Comparison of ENCODE assay signal across 27 cellular contexts in the genomic region with DNA sequence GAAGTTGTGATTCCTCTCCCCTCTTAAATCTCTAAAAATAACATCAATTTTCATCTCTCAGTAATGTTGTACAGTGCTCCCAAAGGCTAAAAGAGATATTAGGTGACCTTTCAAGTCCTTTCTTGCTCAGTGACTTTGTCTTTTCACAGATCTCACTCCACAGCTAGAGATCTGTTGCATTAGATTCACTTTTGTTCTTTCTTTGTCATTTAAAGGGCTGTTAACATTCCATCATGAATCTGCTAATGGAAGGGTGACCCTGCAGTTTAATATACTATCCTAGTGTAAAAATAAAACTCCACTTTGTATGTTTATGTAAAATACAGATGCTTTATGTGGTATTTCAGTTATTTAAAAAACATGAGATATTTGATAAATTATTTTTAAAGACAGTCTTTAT.
"Had no signal": no experiment of that assay in that cellular context is flagged by ENCODE, and none has a peak within 500 bp of the region (broad histone marks: within the 10 kb centered on the region; RNA-seq: fewer than 3 reads in every experiment).

No MANE protein-coding gene starts in this region.

- H3K27me3 Mint-ChIP-seq: activated CD4-positive, alpha-beta memory T cell treated with anti-CD3 and anti-CD28 coated beads for 36 hours; activated CD4-positive, alpha-beta T cell treated with anti-CD3 and anti-CD28 coated beads, Interleukin-2, amount 10 ng/mL, durations not matched to agents 7 days and 5 days; T-helper 17 cell had no signal

- H3K36me3 Mint-ChIP-seq: activated CD4-positive, alpha-beta memory T cell treated with anti-CD3 and anti-CD28 coated beads for 36 hours had no signal

- H3K36me3 ChIP-seq: ascending aorta, MG63, SJSA1 had no signal

- H3K27me3 ChIP-seq: ascending aorta, body of pancreas, MG63, SJSA1 had no signal

- H3K4me1 ChIP-seq: ascending aorta, body of pancreas, SJSA1 had no signal

- H3K27ac Mint-ChIP-seq: activated CD4-positive, alpha-beta memory T cell treated with anti-CD3 and anti-CD28 coated beads for 36 hours; activated CD4-positive, alpha-beta T cell treated with anti-CD3 and anti-CD28 coated beads, Interleukin-2, amount 10 ng/mL, durations not matched to agents 7 days and 5 days; activated naive CD4-positive, alpha-beta T cell treated with anti-CD3 and anti-CD28 coated beads, Interleukin-2, amount 50 U/mL, for 72 hours; activated naive CD8-positive, alpha-beta T cell treated with anti-CD3 and anti-CD28 coated beads, Interleukin-2, amount 50 U/mL, for 24 hours; T-helper 17 cell had no signal

- H3K4me3 Mint-ChIP-seq: activated CD4-positive, alpha-beta memory T cell treated with anti-CD3 and anti-CD28 coated beads for 36 hours; activated CD4-positive, alpha-beta T cell treated with anti-CD3 and anti-CD28 coated beads, Interleukin-2, amount 10 ng/mL, durations not matched to agents 7 days and 5 days; activated naive CD8-positive, alpha-beta T cell treated with anti-CD3 and anti-CD28 coated beads, Interleukin-2, amount 50 U/mL, for 24 hours; activated T-cell treated with anti-CD3 and anti-CD28 coated beads, Interleukin-2, amount 50 U/mL, for 4 hours; T-helper 17 cell had no signal

- H3K27ac ChIP-seq: ascending aorta, body of pancreas, SJSA1 had no signal

- H3K4me1 Mint-ChIP-seq: activated CD4-positive, alpha-beta T cell treated with anti-CD3 and anti-CD28 coated beads, Interleukin-2, amount 10 ng/mL, durations not matched to agents 7 days and 5 days; T-helper 17 cell had no signal

- ATAC-seq: activated naive CD4-positive, alpha-beta T cell treated with anti-CD3 and anti-CD28 coated beads, Interleukin-2, amount 50 U/mL, for 72 hours; activated naive CD8-positive, alpha-beta T cell treated with anti-CD3 and anti-CD28 coated beads, Interleukin-2, amount 50 U/mL, for 24 hours; activated T-cell treated with anti-CD3 and anti-CD28 coated beads, Interleukin-2, amount 50 U/mL, for 4 hours; body of pancreas; PC-3; T-helper 17 cell had no signal

- H3K4me3 ChIP-seq: ascending aorta, body of pancreas, MG63, SJSA1 had no signal

- H3K9me3 ChIP-seq: ascending aorta, body of pancreas, MG63 had no signal

- DNase-seq: activated CD4-positive, alpha-beta memory T cell treated with anti-CD3 and anti-CD28 coated beads for 36 hours; activated CD4-positive, alpha-beta T cell treated with anti-CD3 and anti-CD28 coated beads, Interleukin-2, amount 10 ng/mL, durations not matched to agents 7 days and 5 days; activated CD4-positive, CD25-positive, alpha-beta regulatory T cell; activated CD8-positive, alpha-beta memory T cell treated with anti-CD3 and anti-CD28 coated beads for 24 hours; activated effector memory CD4-positive, alpha-beta T cell treated with anti-CD3 and anti-CD28 coated beads, Interleukin-2, amount 50 U/mL, for 16 hours; activated naive CD4-positive, alpha-beta T cell treated with Interleukin-2 at 50 U/mL for 16 hours; activated naive CD8-positive, alpha-beta T cell treated with anti-CD3 and anti-CD28 coated beads, Interleukin-2, amount 50 U/mL, for 24 hours; activated T-cell treated with anti-CD3 and anti-CD28 coated beads, Interleukin-2, amount 50 U/mL, for 4 hours; amniotic stem cell; body of pancreas; central memory CD4-positive, alpha-beta T cell; MG63; MV-4-11; NCI-H1092 treated with DMSO at 0.1 percent for 48 hours; NCI-H1417 treated with DMSO at 0.1 percent for 48 hours; NCI-H1694; NCI-H2029; NCI-H2107; NCI-H446; NCI-H524; PC-3; SHP77; T-helper 17 cell; T1000 had no signal
